ENCODE assay signal across 18 cellular contexts in genomic region chr7:68038621-68039314, GRCh38.
A peak's percentile ranks its signal among the peaks of the same experiment; 100 is the strongest.
DNase-seq lines count a peak whose midpoint lies in the region.
"Had no signal": no experiment of that assay in that cellular context is flagged by ENCODE, and none has a peak within 500 bp of the region (broad histone marks: within the 10 kb centered on the region; RNA-seq: fewer than 3 reads in every experiment).

No MANE protein-coding gene starts in this region.

- H3K9me3 ChIP-seq in adipocyte (ENCODE audit: control insufficient read depth, low read length), result peaks cover 2% of the 10 kb centered on the region
- H3K9me3 ChIP-seq: neutrophil, SJCRH30, thoracic aorta had no signal

- H3K36me3 ChIP-seq in adipocyte (ENCODE audit: control insufficient read depth, insufficient read depth, low read length, severe bottlenecking), result no peaks in the 10 kb centered on the region
- H3K36me3 ChIP-seq: neutrophil, SJCRH30, thoracic aorta had no signal

- H3K27me3 ChIP-seq in adipocyte (replicated peaks; ENCODE audit: control insufficient read depth, insufficient read depth, low read length), result no peaks in the 10 kb centered on the region
- H3K27me3 ChIP-seq: neutrophil, SJCRH30 had no signal

- H3K9ac ChIP-seq in adipocyte (ENCODE audit: low read length), result no peak overlapping the region

- no peak overlapping the region for H3K4me3 ChIP-seq in adipocyte (ENCODE audit: low read length)
- H3K4me3 ChIP-seq: GM23338, SJCRH30, thoracic aorta had no signal

- no peaks in the 10 kb centered on the region for H3K4me1 ChIP-seq in adipocyte (ENCODE audit: control insufficient read depth, insufficient read depth, low read length)
- H3K4me1 ChIP-seq: SJCRH30 had no signal

- DNase-seq in M059J (ENCODE audit: low read depth) (peak; percentile 86), adipocyte (ENCODE audit: low read depth) (peak; percentile 27), fibroblast of peridontal ligament (ENCODE audit: extremely low read depth) (peak; percentile 1), stromal cell of bone marrow (ENCODE audit: low read depth) (peak; percentile 68), DMS153 treated with DMSO at 0.1 percent for 48 hours (lab: John Stamatoyannopoulos, UW; ENCODE audit: unreplicated experiment) (no peak), NCI-H526 (lab: John Stamatoyannopoulos, UW) (no peak)
- DNase-seq in activated effector memory CD4-positive, alpha-beta T cell treated with anti-CD3 and anti-CD28 coated beads, Interleukin-2, amount 50 U/mL, for 16 hours, result no peak
- DNase-seq: activated CD4-positive, alpha-beta T cell treated with anti-CD3 and anti-CD28 coated beads for 36 hours; caudate nucleus; CD4-positive, CD25-positive, alpha-beta regulatory T cell; effector memory CD8-positive, alpha-beta T cell; IMR-90; NCI-H1105 treated with DMSO at 0.1 percent for 48 hours; SJCRH30; stimulated activated CD4-positive, alpha-beta T cell treated with anti-CD3 and anti-CD28 coated beads, Interleukin-2, amount 100 ng/mL, for 48 hours had no signal

Comparison
In these comparisons a context has a peak if more than half of its experiments do, and no peak if none do; other contexts are left out.
1. DNase-seq: peak in M059J (single experiment), adipocyte (single experiment), fibroblast of peridontal ligament (single experiment) and stromal cell of bone marrow (single experiment); none in DMS153 treated with DMSO at 0.1 percent for 48 hours (single experiment), NCI-H526 (0 of 2) and activated effector memory CD4-positive, alpha-beta T cell treated with anti-CD3 and anti-CD28 coated beads, Interleukin-2, amount 50 U/mL, for 16 hours (single experiment).